In the genomic region with DNA sequence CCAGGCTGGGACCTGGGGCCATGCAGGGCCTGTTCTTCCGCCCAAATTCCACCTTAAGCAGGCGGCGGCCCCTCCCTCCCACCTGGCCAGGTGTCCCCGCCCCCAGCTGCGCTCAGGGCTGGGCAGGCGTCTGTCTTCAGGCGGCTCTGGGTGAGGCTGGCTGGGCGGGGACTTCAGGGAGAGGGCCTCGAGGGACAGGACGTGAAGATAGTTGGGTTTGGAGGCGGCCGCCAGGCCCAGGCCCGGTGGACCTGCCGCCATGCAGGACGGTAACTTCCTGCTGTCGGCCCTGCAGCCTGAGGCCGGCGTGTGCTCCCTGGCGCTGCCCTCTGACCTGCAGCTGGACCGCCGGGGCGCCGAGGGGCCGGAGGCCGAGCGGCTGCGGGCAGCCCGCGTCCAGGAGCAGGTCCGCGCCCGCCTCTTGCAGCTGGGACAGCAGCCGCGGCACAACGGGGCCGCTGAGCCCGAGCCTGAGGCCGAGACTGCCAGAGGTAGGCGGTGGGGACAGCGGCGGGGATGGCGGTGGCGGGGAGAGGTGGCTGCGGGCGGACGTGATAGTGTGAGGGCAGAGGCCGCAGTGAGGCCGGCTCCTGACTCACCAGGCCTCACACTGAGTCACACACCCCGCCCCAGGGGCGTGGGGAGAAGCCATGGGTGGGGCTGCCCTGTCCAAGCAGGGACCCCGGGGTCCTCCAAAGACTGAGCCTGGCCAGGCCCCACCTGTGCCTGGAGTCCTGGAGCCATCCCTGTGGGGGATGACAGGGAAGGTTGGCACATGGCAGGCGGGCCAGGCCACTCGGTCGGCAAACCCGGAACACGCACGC, we compare ENCODE assay signal across 2 cellular contexts.
TF ChIP-seq lines count a peak whose summit lies in the region.

A gene with protein sequence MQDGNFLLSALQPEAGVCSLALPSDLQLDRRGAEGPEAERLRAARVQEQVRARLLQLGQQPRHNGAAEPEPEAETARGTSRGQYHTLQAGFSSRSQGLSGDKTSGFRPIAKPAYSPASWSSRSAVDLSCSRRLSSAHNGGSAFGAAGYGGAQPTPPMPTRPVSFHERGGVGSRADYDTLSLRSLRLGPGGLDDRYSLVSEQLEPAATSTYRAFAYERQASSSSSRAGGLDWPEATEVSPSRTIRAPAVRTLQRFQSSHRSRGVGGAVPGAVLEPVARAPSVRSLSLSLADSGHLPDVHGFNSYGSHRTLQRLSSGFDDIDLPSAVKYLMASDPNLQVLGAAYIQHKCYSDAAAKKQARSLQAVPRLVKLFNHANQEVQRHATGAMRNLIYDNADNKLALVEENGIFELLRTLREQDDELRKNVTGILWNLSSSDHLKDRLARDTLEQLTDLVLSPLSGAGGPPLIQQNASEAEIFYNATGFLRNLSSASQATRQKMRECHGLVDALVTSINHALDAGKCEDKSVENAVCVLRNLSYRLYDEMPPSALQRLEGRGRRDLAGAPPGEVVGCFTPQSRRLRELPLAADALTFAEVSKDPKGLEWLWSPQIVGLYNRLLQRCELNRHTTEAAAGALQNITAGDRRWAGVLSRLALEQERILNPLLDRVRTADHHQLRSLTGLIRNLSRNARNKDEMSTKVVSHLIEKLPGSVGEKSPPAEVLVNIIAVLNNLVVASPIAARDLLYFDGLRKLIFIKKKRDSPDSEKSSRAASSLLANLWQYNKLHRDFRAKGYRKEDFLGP (plus strand): TSS at position 176 of the 824 bp plus-strand sequence. CDS start 84 bp downstream, at position 260.

TF ChIP-seq in HepG2, 621 proteins besides CTCF, POLR2A, EP300 and RAD21 (continues in another document):
- TF ChIP-seq, protein P1, sequence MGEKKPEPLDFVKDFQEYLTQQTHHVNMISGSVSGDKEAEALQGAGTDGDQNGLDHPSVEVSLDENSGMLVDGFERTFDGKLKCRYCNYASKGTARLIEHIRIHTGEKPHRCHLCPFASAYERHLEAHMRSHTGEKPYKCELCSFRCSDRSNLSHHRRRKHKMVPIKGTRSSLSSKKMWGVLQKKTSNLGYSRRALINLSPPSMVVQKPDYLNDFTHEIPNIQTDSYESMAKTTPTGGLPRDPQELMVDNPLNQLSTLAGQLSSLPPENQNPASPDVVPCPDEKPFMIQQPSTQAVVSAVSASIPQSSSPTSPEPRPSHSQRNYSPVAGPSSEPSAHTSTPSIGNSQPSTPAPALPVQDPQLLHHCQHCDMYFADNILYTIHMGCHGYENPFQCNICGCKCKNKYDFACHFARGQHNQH (CRISPR knock-in tag; IDR thresholded peaks at IDR 0.05) = no peak
- TF ChIP-seq, protein P2, sequence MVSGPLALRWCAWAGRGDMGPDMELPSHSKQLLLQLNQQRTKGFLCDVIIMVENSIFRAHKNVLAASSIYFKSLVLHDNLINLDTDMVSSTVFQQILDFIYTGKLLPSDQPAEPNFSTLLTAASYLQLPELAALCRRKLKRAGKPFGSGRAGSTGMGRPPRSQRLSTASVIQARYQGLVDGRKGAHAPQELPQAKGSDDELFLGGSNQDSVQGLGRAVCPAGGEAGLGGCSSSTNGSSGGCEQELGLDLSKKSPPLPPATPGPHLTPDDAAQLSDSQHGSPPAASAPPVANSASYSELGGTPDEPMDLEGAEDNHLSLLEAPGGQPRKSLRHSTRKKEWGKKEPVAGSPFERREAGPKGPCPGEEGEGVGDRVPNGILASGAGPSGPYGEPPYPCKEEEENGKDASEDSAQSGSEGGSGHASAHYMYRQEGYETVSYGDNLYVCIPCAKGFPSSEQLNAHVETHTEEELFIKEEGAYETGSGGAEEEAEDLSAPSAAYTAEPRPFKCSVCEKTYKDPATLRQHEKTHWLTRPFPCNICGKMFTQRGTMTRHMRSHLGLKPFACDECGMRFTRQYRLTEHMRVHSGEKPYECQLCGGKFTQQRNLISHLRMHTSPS (CRISPR knock-in tag; IDR thresholded peaks at IDR 0.05; ENCODE audit: low read depth) = no peak
- TF ChIP-seq RBAK (CRISPR knock-in tag; IDR thresholded peaks at IDR 0.05) = 0 out of 2 replicates have a peak, but pooled peaks have one; percentile 11
- TF ChIP-seq ZNF607 (CRISPR knock-in tag; IDR thresholded peaks at IDR 0.05; ENCODE audit: borderline replicate concordance) = no peak
- TF ChIP-seq GTF3A (CRISPR knock-in tag; conservative IDR thresholded peaks at IDR 0.05) = no peak
- TF ChIP-seq PHF8 (CRISPR knock-in tag; IDR thresholded peaks at IDR 0.05) = peak; percentile 67
- peak; percentile 12; the same call in 1 of the 2 replicates for TF ChIP-seq PPARG (CRISPR knock-in tag; conservative IDR thresholded peaks at IDR 0.05)
- TF ChIP-seq ZNF720 (CRISPR knock-in tag; IDR thresholded peaks at IDR 0.05) = no peak
- TF ChIP-seq, protein P3, sequence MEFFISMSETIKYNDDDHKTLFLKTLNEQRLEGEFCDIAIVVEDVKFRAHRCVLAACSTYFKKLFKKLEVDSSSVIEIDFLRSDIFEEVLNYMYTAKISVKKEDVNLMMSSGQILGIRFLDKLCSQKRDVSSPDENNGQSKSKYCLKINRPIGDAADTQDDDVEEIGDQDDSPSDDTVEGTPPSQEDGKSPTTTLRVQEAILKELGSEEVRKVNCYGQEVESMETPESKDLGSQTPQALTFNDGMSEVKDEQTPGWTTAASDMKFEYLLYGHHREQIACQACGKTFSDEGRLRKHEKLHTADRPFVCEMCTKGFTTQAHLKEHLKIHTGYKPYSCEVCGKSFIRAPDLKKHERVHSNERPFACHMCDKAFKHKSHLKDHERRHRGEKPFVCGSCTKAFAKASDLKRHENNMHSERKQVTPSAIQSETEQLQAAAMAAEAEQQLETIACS (CRISPR knock-in tag; IDR thresholded peaks at IDR 0.05) = no peak
- TF ChIP-seq, protein P4, sequence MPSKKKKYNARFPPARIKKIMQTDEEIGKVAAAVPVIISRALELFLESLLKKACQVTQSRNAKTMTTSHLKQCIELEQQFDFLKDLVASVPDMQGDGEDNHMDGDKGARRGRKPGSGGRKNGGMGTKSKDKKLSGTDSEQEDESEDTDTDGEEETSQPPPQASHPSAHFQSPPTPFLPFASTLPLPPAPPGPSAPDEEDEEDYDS (CRISPR knock-in tag; IDR thresholded peaks at IDR 0.05) = 0 out of 2 replicates have a peak, but pooled peaks have one; percentile 12
- TF ChIP-seq CENPT (CRISPR knock-in tag; IDR thresholded peaks at IDR 0.05; ENCODE audit: low read depth) = no peak
- peak; percentile 33; the same call in 1 of the 2 replicates for TF ChIP-seq ZNF274 (CRISPR knock-in tag; IDR thresholded peaks at IDR 0.05)
- TF ChIP-seq, protein P5, sequence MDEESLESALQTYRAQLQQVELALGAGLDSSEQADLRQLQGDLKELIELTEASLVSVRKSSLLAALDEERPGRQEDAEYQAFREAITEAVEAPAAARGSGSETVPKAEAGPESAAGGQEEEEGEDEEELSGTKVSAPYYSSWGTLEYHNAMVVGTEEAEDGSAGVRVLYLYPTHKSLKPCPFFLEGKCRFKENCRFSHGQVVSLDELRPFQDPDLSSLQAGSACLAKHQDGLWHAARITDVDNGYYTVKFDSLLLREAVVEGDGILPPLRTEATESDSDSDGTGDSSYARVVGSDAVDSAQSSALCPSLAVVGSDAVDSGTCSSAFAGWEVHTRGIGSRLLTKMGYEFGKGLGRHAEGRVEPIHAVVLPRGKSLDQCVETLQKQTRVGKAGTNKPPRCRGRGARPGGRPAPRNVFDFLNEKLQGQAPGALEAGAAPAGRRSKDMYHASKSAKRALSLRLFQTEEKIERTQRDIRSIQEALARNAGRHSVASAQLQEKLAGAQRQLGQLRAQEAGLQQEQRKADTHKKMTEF (CRISPR knock-in tag; IDR thresholded peaks at IDR 0.05) = no peak; the same call in 1 of the 2 replicates
- peak; percentile 65; the same call in 1 of the 2 replicates for TF ChIP-seq GABPB1 (CRISPR knock-in tag; IDR thresholded peaks at IDR 0.05)
- peak; percentile 45; the same call in 1 of the 2 replicates for TF ChIP-seq ZNF430 (CRISPR knock-in tag; IDR thresholded peaks at IDR 0.05)
- no peak for TF ChIP-seq MAF1 (CRISPR knock-in tag; IDR thresholded peaks at IDR 0.05; ENCODE audit: borderline replicate concordance)
- TF ChIP-seq ARNT2 (CRISPR knock-in tag; IDR thresholded peaks at IDR 0.05; ENCODE audit: low read depth) = peak; percentile 71
- peak; percentile 52 for TF ChIP-seq ZSCAN31 (CRISPR knock-in tag; IDR thresholded peaks at IDR 0.05; ENCODE audit: low read depth)
- TF ChIP-seq, protein P6, sequence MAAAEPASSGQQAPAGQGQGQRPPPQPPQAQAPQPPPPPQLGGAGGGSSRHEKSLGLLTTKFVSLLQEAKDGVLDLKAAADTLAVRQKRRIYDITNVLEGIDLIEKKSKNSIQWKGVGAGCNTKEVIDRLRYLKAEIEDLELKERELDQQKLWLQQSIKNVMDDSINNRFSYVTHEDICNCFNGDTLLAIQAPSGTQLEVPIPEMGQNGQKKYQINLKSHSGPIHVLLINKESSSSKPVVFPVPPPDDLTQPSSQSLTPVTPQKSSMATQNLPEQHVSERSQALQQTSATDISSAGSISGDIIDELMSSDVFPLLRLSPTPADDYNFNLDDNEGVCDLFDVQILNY (CRISPR knock-in tag; conservative IDR thresholded peaks at IDR 0.05) = 0 out of 2 replicates have a peak, but pooled peaks have one; percentile 33

TF ChIP-seq in K562, 482 proteins besides CTCF, POLR2A, EP300 and RAD21 (continues in another document):
- TF ChIP-seq L3MBTL2 (IDR thresholded peaks at IDR 0.05) (peak; percentile 87), RBM17 (IDR thresholded peaks at IDR 0.05; ENCODE audit: borderline replicate concordance, low read depth, low read length) (no peak), LCOR (CRISPR knock-in tag; IDR thresholded peaks at IDR 0.05) (peak; percentile 22; the same call in 1 of the 2 replicates), ZNF431 (CRISPR knock-in tag; IDR thresholded peaks at IDR 0.05) (peak; percentile 16; the same call in 1 of the 2 replicates), SMARCA4 (IDR thresholded peaks at IDR 0.05) (peak; percentile 47; the same call in 1 of the 2 replicates), ZNF24 (IDR thresholded peaks at IDR 0.05) (0 out of 2 replicates have a peak, but pooled peaks have one; percentile 22), JUNB (CRISPR knock-in tag; conservative IDR thresholded peaks at IDR 0.05) (0 out of 2 replicates have a peak, but pooled peaks have one; percentile 55), ZNF764 (CRISPR knock-in tag; IDR thresholded peaks at IDR 0.05; ENCODE audit: low read depth) (no peak), ZNF311 (CRISPR knock-in tag; IDR thresholded peaks at IDR 0.05) (no peak), MED1 (CRISPR knock-in tag; IDR thresholded peaks at IDR 0.05; ENCODE audit: borderline replicate concordance) (no peak; the same call in 1 of the 2 replicates), ZNF589 (CRISPR knock-in tag; IDR thresholded peaks at IDR 0.05; ENCODE audit: low read depth) (peak; percentile 82; the same call in 1 of the 2 replicates), NBN (IDR thresholded peaks at IDR 0.05; ENCODE audit: low read depth) (0 out of 2 replicates have a peak, but pooled peaks have one; percentile 33), HLTF (IDR thresholded peaks at IDR 0.05) (peak; percentile 24; the same call in 1 of the 2 replicates), ELF1 (tag; IDR thresholded peaks at IDR 0.05) (peak; percentile 34; the same call in 1 of the 2 replicates), KDM5B (IDR thresholded peaks at IDR 0.05; ENCODE audit: insufficient replicate concordance, low read depth, low read length) (peak; percentile 66), CBX1 (IDR thresholded peaks at IDR 0.05; ENCODE audit: low read depth) (peak; percentile 38; the same call in 1 of the 2 replicates), ZSCAN29 (IDR thresholded peaks at IDR 0.05) (no peak), HCFC1 (IDR thresholded peaks at IDR 0.05; ENCODE audit: low read depth, low read length) (peak; percentile 57; the same call in 1 of the 2 replicates)
- TF ChIP-seq, protein P7, sequence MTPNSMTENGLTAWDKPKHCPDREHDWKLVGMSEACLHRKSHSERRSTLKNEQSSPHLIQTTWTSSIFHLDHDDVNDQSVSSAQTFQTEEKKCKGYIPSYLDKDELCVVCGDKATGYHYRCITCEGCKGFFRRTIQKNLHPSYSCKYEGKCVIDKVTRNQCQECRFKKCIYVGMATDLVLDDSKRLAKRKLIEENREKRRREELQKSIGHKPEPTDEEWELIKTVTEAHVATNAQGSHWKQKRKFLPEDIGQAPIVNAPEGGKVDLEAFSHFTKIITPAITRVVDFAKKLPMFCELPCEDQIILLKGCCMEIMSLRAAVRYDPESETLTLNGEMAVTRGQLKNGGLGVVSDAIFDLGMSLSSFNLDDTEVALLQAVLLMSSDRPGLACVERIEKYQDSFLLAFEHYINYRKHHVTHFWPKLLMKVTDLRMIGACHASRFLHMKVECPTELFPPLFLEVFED (CRISPR knock-in tag; conservative IDR thresholded peaks at IDR 0.05) = 0 out of 2 replicates have a peak, but pooled peaks have one; percentile 61
- TF ChIP-seq, protein P8, sequence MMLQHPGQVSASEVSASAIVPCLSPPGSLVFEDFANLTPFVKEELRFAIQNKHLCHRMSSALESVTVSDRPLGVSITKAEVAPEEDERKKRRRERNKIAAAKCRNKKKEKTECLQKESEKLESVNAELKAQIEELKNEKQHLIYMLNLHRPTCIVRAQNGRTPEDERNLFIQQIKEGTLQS (IDR thresholded peaks at IDR 0.05) = peak; percentile 88
- TF ChIP-seq, protein P8 (CRISPR knock-in tag; conservative IDR thresholded peaks at IDR 0.05) = no peak
- TF ChIP-seq, protein P9, sequence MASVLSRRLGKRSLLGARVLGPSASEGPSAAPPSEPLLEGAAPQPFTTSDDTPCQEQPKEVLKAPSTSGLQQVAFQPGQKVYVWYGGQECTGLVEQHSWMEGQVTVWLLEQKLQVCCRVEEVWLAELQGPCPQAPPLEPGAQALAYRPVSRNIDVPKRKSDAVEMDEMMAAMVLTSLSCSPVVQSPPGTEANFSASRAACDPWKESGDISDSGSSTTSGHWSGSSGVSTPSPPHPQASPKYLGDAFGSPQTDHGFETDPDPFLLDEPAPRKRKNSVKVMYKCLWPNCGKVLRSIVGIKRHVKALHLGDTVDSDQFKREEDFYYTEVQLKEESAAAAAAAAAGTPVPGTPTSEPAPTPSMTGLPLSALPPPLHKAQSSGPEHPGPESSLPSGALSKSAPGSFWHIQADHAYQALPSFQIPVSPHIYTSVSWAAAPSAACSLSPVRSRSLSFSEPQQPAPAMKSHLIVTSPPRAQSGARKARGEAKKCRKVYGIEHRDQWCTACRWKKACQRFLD (CRISPR knock-in tag; IDR thresholded peaks at IDR 0.05) = peak; percentile 85
- TF ChIP-seq, protein P10, sequence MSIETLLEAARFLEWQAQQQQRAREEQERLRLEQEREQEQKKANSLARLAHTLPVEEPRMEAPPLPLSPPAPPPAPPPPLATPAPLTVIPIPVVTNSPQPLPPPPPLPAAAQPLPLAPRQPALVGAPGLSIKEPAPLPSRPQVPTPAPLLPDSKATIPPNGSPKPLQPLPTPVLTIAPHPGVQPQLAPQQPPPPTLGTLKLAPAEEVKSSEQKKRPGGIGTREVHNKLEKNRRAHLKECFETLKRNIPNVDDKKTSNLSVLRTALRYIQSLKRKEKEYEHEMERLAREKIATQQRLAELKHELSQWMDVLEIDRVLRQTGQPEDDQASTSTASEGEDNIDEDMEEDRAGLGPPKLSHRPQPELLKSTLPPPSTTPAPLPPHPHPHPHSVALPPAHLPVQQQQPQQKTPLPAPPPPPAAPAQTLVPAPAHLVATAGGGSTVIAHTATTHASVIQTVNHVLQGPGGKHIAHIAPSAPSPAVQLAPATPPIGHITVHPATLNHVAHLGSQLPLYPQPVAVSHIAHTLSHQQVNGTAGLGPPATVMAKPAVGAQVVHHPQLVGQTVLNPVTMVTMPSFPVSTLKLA (conservative IDR thresholded peaks at IDR 0.05) = peak in 1 of 2 experiments; percentile 83
